In the genomic region with DNA sequence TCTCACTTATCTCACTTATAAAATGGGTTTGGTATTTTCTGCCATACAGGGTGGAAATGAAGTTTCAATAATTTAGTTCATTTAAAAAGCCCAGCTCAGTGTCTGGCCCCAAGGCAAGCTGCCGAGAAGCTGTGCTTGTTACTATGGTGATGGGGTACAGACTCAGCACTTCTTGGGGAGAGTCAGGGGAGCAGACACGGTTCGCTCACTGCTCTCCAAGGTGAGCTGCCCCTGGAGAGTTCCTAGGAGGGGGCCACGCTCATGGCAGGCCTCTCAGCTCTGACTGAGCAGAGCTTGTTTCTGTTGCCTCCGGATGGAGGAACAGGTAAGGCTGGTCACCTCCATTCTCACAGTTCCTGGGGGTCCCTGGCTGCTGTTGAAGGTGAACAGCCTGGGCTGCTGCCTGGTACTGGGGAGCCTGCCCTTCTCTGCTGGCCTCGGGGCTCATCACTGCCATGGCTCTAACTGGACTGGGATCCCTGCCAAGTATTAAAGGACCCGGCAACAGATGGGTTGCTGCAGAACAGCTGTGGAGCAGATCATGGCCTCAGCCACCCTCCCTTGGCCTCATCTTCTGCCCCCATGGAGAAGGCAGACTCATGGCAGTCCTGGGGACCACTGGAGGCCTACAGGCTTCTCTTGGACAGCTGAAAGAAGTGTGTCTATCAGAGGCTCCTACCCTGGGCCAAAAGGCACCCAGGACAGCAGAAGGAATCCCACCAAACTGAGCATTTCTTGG, we compare ENCODE assay signal across 1 cellular context.
TF ChIP-seq lines count a peak whose summit lies in the region.

No MANE protein-coding gene starts in this region.

TF ChIP-seq in SK-N-SH, 30 proteins besides CTCF, POLR2A, EP300 and RAD21 (continued from another document):
- TF ChIP-seq, protein P1, sequence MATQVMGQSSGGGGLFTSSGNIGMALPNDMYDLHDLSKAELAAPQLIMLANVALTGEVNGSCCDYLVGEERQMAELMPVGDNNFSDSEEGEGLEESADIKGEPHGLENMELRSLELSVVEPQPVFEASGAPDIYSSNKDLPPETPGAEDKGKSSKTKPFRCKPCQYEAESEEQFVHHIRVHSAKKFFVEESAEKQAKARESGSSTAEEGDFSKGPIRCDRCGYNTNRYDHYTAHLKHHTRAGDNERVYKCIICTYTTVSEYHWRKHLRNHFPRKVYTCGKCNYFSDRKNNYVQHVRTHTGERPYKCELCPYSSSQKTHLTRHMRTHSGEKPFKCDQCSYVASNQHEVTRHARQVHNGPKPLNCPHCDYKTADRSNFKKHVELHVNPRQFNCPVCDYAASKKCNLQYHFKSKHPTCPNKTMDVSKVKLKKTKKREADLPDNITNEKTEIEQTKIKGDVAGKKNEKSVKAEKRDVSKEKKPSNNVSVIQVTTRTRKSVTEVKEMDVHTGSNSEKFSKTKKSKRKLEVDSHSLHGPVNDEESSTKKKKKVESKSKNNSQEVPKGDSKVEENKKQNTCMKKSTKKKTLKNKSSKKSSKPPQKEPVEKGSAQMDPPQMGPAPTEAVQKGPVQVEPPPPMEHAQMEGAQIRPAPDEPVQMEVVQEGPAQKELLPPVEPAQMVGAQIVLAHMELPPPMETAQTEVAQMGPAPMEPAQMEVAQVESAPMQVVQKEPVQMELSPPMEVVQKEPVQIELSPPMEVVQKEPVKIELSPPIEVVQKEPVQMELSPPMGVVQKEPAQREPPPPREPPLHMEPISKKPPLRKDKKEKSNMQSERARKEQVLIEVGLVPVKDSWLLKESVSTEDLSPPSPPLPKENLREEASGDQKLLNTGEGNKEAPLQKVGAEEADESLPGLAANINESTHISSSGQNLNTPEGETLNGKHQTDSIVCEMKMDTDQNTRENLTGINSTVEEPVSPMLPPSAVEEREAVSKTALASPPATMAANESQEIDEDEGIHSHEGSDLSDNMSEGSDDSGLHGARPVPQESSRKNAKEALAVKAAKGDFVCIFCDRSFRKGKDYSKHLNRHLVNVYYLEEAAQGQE (IDR thresholded peaks at IDR 0.05; ENCODE audit: low read depth, low read length) = no peak
- TF ChIP-seq CHD2 (IDR thresholded peaks at IDR 0.05; ENCODE audit: low read length, partially characterized antibody) (peak; percentile 77), RCOR1 (IDR thresholded peaks at IDR 0.05; ENCODE audit: low read length) (peak; percentile 64), TCF12 (IDR thresholded peaks at IDR 0.05) (peak; percentile 62)
TF ChIP-seq in SK-N-SH: peak in this region for 6.
